Comparison of ENCODE assay signal across 8 cellular contexts in genomic region chr6:129686941-129687627, GRCh38. TPM values are rescaled to one million over a fixed set of nuclear protein-coding genes. Genes with fewer than 3 reads are reported as not detected.
DNase-seq lines count a peak whose midpoint lies in the region; ATAC-seq and TF ChIP-seq lines count a peak whose summit lies in the region.

No MANE protein-coding gene starts in this region.

- intact Hi-C loops in CD8-positive, alpha-beta T cell (cut with DNase I, micrococcal nuclease): loop anchor here in 1 of 2 experiments (2.0 kb wide), 1 partner anchor 14 kb away; no protein-coding TSS in a partner anchor
- intact Hi-C loops in left ventricle myocardium superior (cut with micrococcal nuclease): no loop called here
- intact Hi-C loops in uterus (cut with DNase I; ENCODE audit: low total_unique reads): no loop called here

- H3K9me3 Mint-ChIP-seq in CD8-positive, alpha-beta T cell: no peaks in the 10 kb centered on the region
- no peaks in the 10 kb centered on the region for H3K9me3 Mint-ChIP-seq in activated CD8-positive, alpha-beta T cell treated with anti-CD3 and anti-CD28 coated beads, Interleukin-2, amount 10 ng/mL, durations not matched to agents 7 days and 5 days (ENCODE audit: insufficient read depth)

- no peaks in the 10 kb centered on the region for H3K27me3 Mint-ChIP-seq in CD8-positive, alpha-beta T cell (ENCODE audit: low read depth)
- H3K27me3 Mint-ChIP-seq in activated CD8-positive, alpha-beta T cell treated with anti-CD3 and anti-CD28 coated beads, Interleukin-2, amount 10 ng/mL, durations not matched to agents 7 days and 5 days (ENCODE audit: low read depth): no peaks in the 10 kb centered on the region

- no peaks in the 10 kb centered on the region for H3K36me3 Mint-ChIP-seq in CD8-positive, alpha-beta T cell
- H3K36me3 Mint-ChIP-seq in activated CD8-positive, alpha-beta T cell treated with anti-CD3 and anti-CD28 coated beads, Interleukin-2, amount 10 ng/mL, durations not matched to agents 7 days and 5 days (ENCODE audit: low read depth): peaks cover 19% of the 10 kb centered on the region

- CTCF ChIA-PET in CD8-positive, alpha-beta T cell (lab: Charles Lee): interaction anchor here (1.9 kb wide), 1 partner anchor 12 kb away, joined by 4 read pairs; no protein-coding TSS in a partner anchor
- CTCF ChIA-PET in activated CD8-positive, alpha-beta T cell treated with anti-CD3 and anti-CD28 coated beads, Interleukin-2, amount 10 ng/mL, durations not matched to agents 7 days and 5 days (lab: Charles Lee): interaction anchor here (0.8 to 1.7 kb wide), 6 partner anchors 8 to 44 kb away, joined by 3 to 6 read pairs (median 3); no protein-coding TSS in a partner anchor

- peak overlapping the region; percentile 72 for H3K27ac Mint-ChIP-seq in CD8-positive, alpha-beta T cell
- peak overlapping the region; percentile 72 for H3K27ac Mint-ChIP-seq in activated CD8-positive, alpha-beta T cell treated with anti-CD3 and anti-CD28 coated beads, Interleukin-2, amount 10 ng/mL, durations not matched to agents 7 days and 5 days

- H3K27ac ChIP-seq in CD8-positive, alpha-beta T cell (ENCODE audit: low read depth, low read length): no peak overlapping the region
- H3K27ac ChIP-seq in HL-60 (replicated peaks): peak overlapping the region; percentile 78
- peak overlapping the region in 1 of 2 donors; percentile 13 for H3K27ac ChIP-seq in uterus

- H3K4me1 ChIP-seq in CD8-positive, alpha-beta T cell (ENCODE audit: insufficient read depth, low read length): peaks cover 42% of the 10 kb centered on the region
- no peaks in the 10 kb centered on the region for H3K4me1 ChIP-seq in uterus

- peak in 6 of 7 experiments; percentile 11 to 62 (median 38) for DNase-seq in CD8-positive, alpha-beta T cell
- DNase-seq in HL-60 (ENCODE audit: low read depth in 1 of 2, low spot score in 1 of 2) (peak; percentile 43 to 88), left ventricle myocardium superior (no peak), NCI-H82 treated with DMSO at 0.1 percent for 48 hours (lab: John Stamatoyannopoulos, UW; ENCODE audit: unreplicated experiment) (no peak), uterus (no peak), omental fat pad (ENCODE audit: low spot score) (no peak)
- DNase-seq in activated CD8-positive, alpha-beta T cell treated with anti-CD3 and anti-CD28 coated beads, Interleukin-2, amount 10 ng/mL, durations not matched to agents 7 days and 5 days: peak; percentile 66

- TF ChIP-seq CTCF in CD8-positive, alpha-beta T cell (IDR thresholded peaks at IDR 0.05): no peak
- no peak for TF ChIP-seq CTCF in HL-60 (IDR thresholded peaks at IDR 0.05; ENCODE audit: insufficient read depth, low read length)
- no peak for TF ChIP-seq CTCF in uterus (IDR thresholded peaks at IDR 0.05)
- TF ChIP-seq CTCF in omental fat pad (IDR thresholded peaks at IDR 0.05): no peak

- H3K4me3 Mint-ChIP-seq in CD8-positive, alpha-beta T cell: peak overlapping the region; percentile 19
- peak overlapping the region; percentile 8 for H3K4me3 Mint-ChIP-seq in activated CD8-positive, alpha-beta T cell treated with anti-CD3 and anti-CD28 coated beads, Interleukin-2, amount 10 ng/mL, durations not matched to agents 7 days and 5 days

- H3K4me1 Mint-ChIP-seq in CD8-positive, alpha-beta T cell (ENCODE audit: low read depth): peaks cover 42% of the 10 kb centered on the region
- peaks cover 72% of the 10 kb centered on the region for H3K4me1 Mint-ChIP-seq in activated CD8-positive, alpha-beta T cell treated with anti-CD3 and anti-CD28 coated beads, Interleukin-2, amount 10 ng/mL, durations not matched to agents 7 days and 5 days (ENCODE audit: low read depth)

- no peaks in the 10 kb centered on the region for H3K36me3 ChIP-seq in CD8-positive, alpha-beta T cell (ENCODE audit: insufficient read depth, low read length)
- H3K36me3 ChIP-seq in uterus: no peaks in the 10 kb centered on the region

- POLR2A ChIA-PET in CD8-positive, alpha-beta T cell (lab: Charles Lee): interaction anchor here (1.0 to 1.4 kb wide), 3 partner anchors 9 to 13 kb away, joined by 3 to 4 read pairs (median 4); no protein-coding TSS in a partner anchor
- POLR2A ChIA-PET in activated CD8-positive, alpha-beta T cell treated with anti-CD3 and anti-CD28 coated beads, Interleukin-2, amount 10 ng/mL, durations not matched to agents 7 days and 5 days (lab: Charles Lee): interaction anchor here (1.1 kb wide), 1 partner anchor 14 kb away, joined by 4 read pairs; no protein-coding TSS in a partner anchor

- peak; percentile 70 for ATAC-seq in CD8-positive, alpha-beta T cell
- ATAC-seq in GM21423 (IDR thresholded peaks at IDR 0.05; ENCODE audit: unreplicated experiment) (peak; percentile 65), left ventricle myocardium superior (peak; percentile 57), omental fat pad (ENCODE audit: low FRiP score) (no peak)
- peak; percentile 84 for ATAC-seq in activated CD8-positive, alpha-beta T cell treated with anti-CD3 and anti-CD28 coated beads, Interleukin-2, amount 10 ng/mL, durations not matched to agents 7 days and 5 days

- no peaks in the 10 kb centered on the region for H3K9me3 ChIP-seq in CD8-positive, alpha-beta T cell (ENCODE audit: low read length)
- no peaks in the 10 kb centered on the region for H3K9me3 ChIP-seq in uterus

- TF ChIP-seq POLR2A in uterus (IDR thresholded peaks at IDR 0.05): no peak

- H3K27me3 ChIP-seq in CD8-positive, alpha-beta T cell (ENCODE audit: insufficient read depth, low read length): no peaks in the 10 kb centered on the region
- H3K27me3 ChIP-seq in HL-60 (ENCODE audit: insufficient read depth, poor library complexity, severe bottlenecking) (no peaks in the 10 kb centered on the region), uterus (no peaks in the 10 kb centered on the region)

- no peak overlapping the region for H3K4me3 ChIP-seq in CD8-positive, alpha-beta T cell (ENCODE audit: low read depth, low read length)
- no peak overlapping the region for H3K4me3 ChIP-seq in HL-60 (replicated peaks; ENCODE audit: insufficient read depth, low read length)
- no peak overlapping the region for H3K4me3 ChIP-seq in uterus

RNA-seq across cellular contexts. Expression of gene ARHGAP18, which starts 22.9 kb away (rescaled TPM):
- total RNA-seq in CD8-positive, alpha-beta T cell: 1 to 10 TPM in 1 of 2 experiments, under 1 TPM in 1; 0.71 to 1.5 TPM
- total RNA-seq in activated CD8-positive, alpha-beta T cell treated with anti-CD3 and anti-CD28 coated beads, Interleukin-2, amount 10 ng/mL, durations not matched to agents 7 days and 5 days: 10 to 100 TPM; 11.9 to 12.1 TPM
- total RNA-seq in left ventricle myocardium superior: 5.7 TPM
- 10 to 100 TPM in 3 of 4 donors, 1 to 10 TPM in 1; 6.3 to 36.7 (median 15.4) TPM for total RNA-seq in uterus
- total RNA-seq in omental fat pad: 10 to 100 TPM; 29.1 to 47.2 (median 38.5) TPM

Comparison
In these comparisons a context has a peak if more than half of its experiments do, and no peak if none do; other contexts are left out.
1. DNase-seq: peak in CD8-positive, alpha-beta T cell (6 of 7), HL-60 (2 of 2) and activated CD8-positive, alpha-beta T cell treated with anti-CD3 and anti-CD28 coated beads, Interleukin-2, amount 10 ng/mL, durations not matched to agents 7 days and 5 days (single experiment); none in left ventricle myocardium superior (single experiment), NCI-H82 treated with DMSO at 0.1 percent for 48 hours (single experiment), uterus (0 of 2) and omental fat pad (single experiment).